9 cellular contexts compared by ENCODE assay signal in genomic region chr15:58551084-58551763, GRCh38.
DNase-seq lines count a peak whose midpoint lies in the region; ATAC-seq and TF ChIP-seq lines count a peak whose summit lies in the region.
"Had no signal": no experiment of that assay in that cellular context is flagged by ENCODE, and none has a peak within 500 bp of the region (broad histone marks: within the 10 kb centered on the region; RNA-seq: fewer than 3 reads in every experiment).

No MANE protein-coding gene starts in this region.

- DNase-seq in RPMI7951 (ENCODE audit: low read depth), result peak; percentile 64
- no peak for DNase-seq in esophagus squamous epithelium (lab: John Stamatoyannopoulos, UW)
- peak; percentile 11 for DNase-seq in stimulated activated naive B cell treated with anti-CD40 and anti-IgM and Interleukin-4, amounts not matched to agents 10 μg/mL and 1 μg/mL and 100 μg/mL, for 72 hours
- DNase-seq in NAMALWA (ENCODE audit: low spot score), result no peak
- no peak for DNase-seq in RPMI8226
- DNase-seq in COLO668 (lab: John Stamatoyannopoulos, UW; ENCODE audit: unreplicated experiment), result no peak
- DNase-seq: nephron progenitor cell had no signal

- intact Hi-C loops in esophagus squamous epithelium (cut with DNase I), result no loop called here

- H3K4me1 Mint-ChIP-seq in stimulated activated naive B cell treated with anti-CD40 and anti-IgM and Interleukin-4, amounts not matched to agents 10 μg/mL and 1 μg/mL and 100 μg/mL, for 72 hours, result peaks cover 12 to 19% of the 10 kb centered on the region in 2 donors

- peaks cover 15 to 37% (median 21%) of the 10 kb centered on the region in 3 donors for H3K4me1 ChIP-seq in esophagus squamous epithelium

- H3K9me3 ChIP-seq in esophagus squamous epithelium, result no peaks in the 10 kb centered on the region

- peak; percentile 57 for ATAC-seq in GM18909 (IDR thresholded peaks at IDR 0.05; ENCODE audit: poor library complexity, unreplicated experiment)
- ATAC-seq in stimulated activated naive B cell treated with anti-CD40 and anti-IgM and Interleukin-4, amounts not matched to agents 10 μg/mL and 1 μg/mL and 100 μg/mL, for 72 hours (replicated peaks), result peak; percentile 79 to 86
- no peak for ATAC-seq in GM21381 (IDR thresholded peaks at IDR 0.05; ENCODE audit: unreplicated experiment)

- peak overlapping the region; percentile 56 to 65 for H3K4me3 Mint-ChIP-seq in stimulated activated naive B cell treated with anti-CD40 and anti-IgM and Interleukin-4, amounts not matched to agents 10 μg/mL and 1 μg/mL and 100 μg/mL, for 72 hours
- H3K4me3 Mint-ChIP-seq: nephron progenitor cell had no signal

- peak overlapping the region; percentile 85 for H3K27ac Mint-ChIP-seq in stimulated activated naive B cell treated with anti-CD40 and anti-IgM and Interleukin-4, amounts not matched to agents 10 μg/mL and 1 μg/mL and 100 μg/mL, for 72 hours
- H3K27ac Mint-ChIP-seq: nephron progenitor cell had no signal

- TF ChIP-seq CTCF in esophagus squamous epithelium (IDR thresholded peaks at IDR 0.05), result no peak

- peaks cover 33 to 34% of the 10 kb centered on the region in 2 donors for H3K27me3 Mint-ChIP-seq in stimulated activated naive B cell treated with anti-CD40 and anti-IgM and Interleukin-4, amounts not matched to agents 10 μg/mL and 1 μg/mL and 100 μg/mL, for 72 hours

- no peaks in the 10 kb centered on the region for H3K9me3 Mint-ChIP-seq in stimulated activated naive B cell treated with anti-CD40 and anti-IgM and Interleukin-4, amounts not matched to agents 10 μg/mL and 1 μg/mL and 100 μg/mL, for 72 hours
- H3K9me3 Mint-ChIP-seq: nephron progenitor cell had no signal

- 64 to 70% methylated on average over 10 of the region's 10 CpGs for WGBS in esophagus squamous epithelium, 2 donors

- H3K4me3 ChIP-seq in esophagus squamous epithelium, result no peak overlapping the region

- no peaks in the 10 kb centered on the region for H3K36me3 Mint-ChIP-seq in stimulated activated naive B cell treated with anti-CD40 and anti-IgM and Interleukin-4, amounts not matched to agents 10 μg/mL and 1 μg/mL and 100 μg/mL, for 72 hours

- H3K27ac ChIP-seq in esophagus squamous epithelium, result peak overlapping the region in 3 of 4 donors; percentile 59 to 88 (median 82)

- TF ChIP-seq POLR2A in esophagus squamous epithelium (IDR thresholded peaks at IDR 0.05), result no peak

- no peaks in the 10 kb centered on the region for H3K27me3 ChIP-seq in esophagus squamous epithelium

- no peaks in the 10 kb centered on the region for H3K36me3 ChIP-seq in esophagus squamous epithelium

Comparison
In these comparisons a context has a peak if more than half of its experiments do, and no peak if none do; other contexts are left out.
1. DNase-seq: peak in RPMI7951 (single experiment) and stimulated activated naive B cell treated with anti-CD40 and anti-IgM and Interleukin-4, amounts not matched to agents 10 μg/mL and 1 μg/mL and 100 μg/mL, for 72 hours (single experiment); none in esophagus squamous epithelium (single experiment), NAMALWA (single experiment), RPMI8226 (single experiment) and COLO668 (single experiment).